In the genomic region with DNA sequence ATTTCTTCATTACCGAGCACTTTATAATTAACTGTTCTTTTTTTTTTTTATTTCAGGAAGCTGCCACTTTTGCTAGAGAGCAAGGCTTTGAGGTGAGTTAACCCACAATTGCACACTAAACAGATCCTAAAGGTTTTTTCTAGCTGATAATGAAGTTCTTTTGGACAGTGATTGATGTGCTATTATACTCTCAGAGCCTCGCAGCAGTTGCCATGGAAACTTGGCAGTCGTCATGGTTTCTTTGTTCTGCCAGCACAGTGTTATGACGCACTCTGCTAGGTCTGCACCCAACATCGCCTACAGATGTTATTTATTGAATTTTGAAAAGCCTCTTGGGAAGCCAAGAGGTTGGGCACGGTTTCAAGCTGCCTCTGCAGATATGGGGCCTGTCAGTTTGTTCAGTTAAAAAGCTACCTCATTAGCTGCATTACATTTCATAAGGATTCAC, we compare ENCODE assay signal across 1 cellular context.
TF ChIP-seq lines count a peak whose summit lies in the region.

No MANE protein-coding gene starts in this region.

TF ChIP-seq in HEK293, 187 proteins besides CTCF, POLR2A, EP300 and RAD21 (continued from another document):
- TF ChIP-seq ZNF501 (tag by site-specific recombination; IDR thresholded peaks at IDR 0.05) (0 out of 2 replicates have a peak, but pooled peaks have one; percentile 49), ZNF660 (tag by site-specific recombination; IDR thresholded peaks at IDR 0.05) (peak; percentile 75; the same call in 1 of the 2 replicates), ZNF394 (tag by site-specific recombination; IDR thresholded peaks at IDR 0.05; ENCODE audit: borderline replicate concordance) (peak; percentile 42; the same call in 1 of the 2 replicates), ZNF76 (tag by site-specific recombination; IDR thresholded peaks at IDR 0.05; ENCODE audit: borderline replicate concordance, low read depth) (peak; percentile 72; the same call in 1 of the 2 replicates), MEIS1 (CRISPR knock-in tag; IDR thresholded peaks at IDR 0.05; ENCODE audit: borderline replicate concordance) (0 out of 2 replicates have a peak, but pooled peaks have one; percentile 63), TRIM28 (IDR thresholded peaks at IDR 0.05; ENCODE audit: borderline replicate concordance, low read length) (peak; percentile 55; the same call in 1 of the 2 replicates), GLIS1 (tag by site-specific recombination; IDR thresholded peaks at IDR 0.05) (peak; percentile 49; the same call in 1 of the 2 replicates), ZNF324 (tag by site-specific recombination; IDR thresholded peaks at IDR 0.05) (0 out of 2 replicates have a peak, but pooled peaks have one; percentile 13), ZNF311 (tag by site-specific recombination; IDR thresholded peaks at IDR 0.05; ENCODE audit: borderline replicate concordance) (no peak), ZNF239 (tag by site-specific recombination; IDR thresholded peaks at IDR 0.05) (no peak), ZNF768 (tag by site-specific recombination; IDR thresholded peaks at IDR 0.05) (no peak), ZNF274 (IDR thresholded peaks at IDR 0.05; ENCODE audit: low read length) (no peak), ZNF274 (tag by site-specific recombination; IDR thresholded peaks at IDR 0.05; ENCODE audit: borderline replicate concordance) (no peak), WT1 (tag by site-specific recombination; IDR thresholded peaks at IDR 0.05) (peak; percentile 64), ZBTB7A (tag by site-specific recombination; IDR thresholded peaks at IDR 0.05; ENCODE audit: low read depth) (no peak), ZNF302 (tag by site-specific recombination; IDR thresholded peaks at IDR 0.05; ENCODE audit: low read depth) (no peak), ZNF654 (tag by site-specific recombination; IDR thresholded peaks at IDR 0.05; ENCODE audit: low read depth) (no peak), ZNF521 (tag by site-specific recombination; IDR thresholded peaks at IDR 0.05) (no peak), ZNF2 (tag by site-specific recombination; IDR thresholded peaks at IDR 0.05) (peak; percentile 65; the same call in 1 of the 2 replicates), ZBTB17 (tag by site-specific recombination; IDR thresholded peaks at IDR 0.05) (peak; percentile 75; the same call in 1 of the 2 replicates), ZNF776 (tag by site-specific recombination; IDR thresholded peaks at IDR 0.05; ENCODE audit: borderline replicate concordance) (no peak), ZIC2 (tag by site-specific recombination; IDR thresholded peaks at IDR 0.05) (0 out of 2 replicates have a peak, but pooled peaks have one; percentile 18), ZSCAN23 (tag by site-specific recombination; IDR thresholded peaks at IDR 0.05) (no peak), KLF8 (tag by site-specific recombination; IDR thresholded peaks at IDR 0.05) (0 out of 2 replicates have a peak, but pooled peaks have one; percentile 52), ZNF140 (tag by site-specific recombination; IDR thresholded peaks at IDR 0.05) (no peak)
- TF ChIP-seq, protein P1, sequence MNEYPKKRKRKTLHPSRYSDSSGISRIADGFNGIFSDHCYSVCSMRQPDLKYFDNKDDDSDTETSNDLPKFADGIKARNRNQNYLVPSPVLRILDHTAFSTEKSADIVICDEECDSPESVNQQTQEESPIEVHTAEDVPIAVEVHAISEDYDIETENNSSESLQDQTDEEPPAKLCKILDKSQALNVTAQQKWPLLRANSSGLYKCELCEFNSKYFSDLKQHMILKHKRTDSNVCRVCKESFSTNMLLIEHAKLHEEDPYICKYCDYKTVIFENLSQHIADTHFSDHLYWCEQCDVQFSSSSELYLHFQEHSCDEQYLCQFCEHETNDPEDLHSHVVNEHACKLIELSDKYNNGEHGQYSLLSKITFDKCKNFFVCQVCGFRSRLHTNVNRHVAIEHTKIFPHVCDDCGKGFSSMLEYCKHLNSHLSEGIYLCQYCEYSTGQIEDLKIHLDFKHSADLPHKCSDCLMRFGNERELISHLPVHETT (tag by site-specific recombination; IDR thresholded peaks at IDR 0.05): peak; percentile 75
- TF ChIP-seq, protein P2, sequence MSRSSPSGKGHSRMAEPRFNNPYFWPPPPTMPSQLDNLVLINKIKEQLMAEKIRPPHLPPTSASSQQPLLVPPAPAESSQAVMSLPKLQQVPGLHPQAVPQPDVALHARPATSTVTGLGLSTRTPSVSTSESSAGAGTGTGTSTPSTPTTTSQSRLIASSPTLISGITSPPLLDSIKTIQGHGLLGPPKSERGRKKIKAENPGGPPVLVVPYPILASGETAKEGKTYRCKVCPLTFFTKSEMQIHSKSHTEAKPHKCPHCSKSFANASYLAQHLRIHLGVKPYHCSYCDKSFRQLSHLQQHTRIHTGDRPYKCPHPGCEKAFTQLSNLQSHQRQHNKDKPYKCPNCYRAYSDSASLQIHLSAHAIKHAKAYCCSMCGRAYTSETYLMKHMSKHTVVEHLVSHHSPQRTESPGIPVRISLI (tag by site-specific recombination; IDR thresholded peaks at IDR 0.05): peak; percentile 86; the same call in 1 of the 2 replicates
- TF ChIP-seq, protein P3, sequence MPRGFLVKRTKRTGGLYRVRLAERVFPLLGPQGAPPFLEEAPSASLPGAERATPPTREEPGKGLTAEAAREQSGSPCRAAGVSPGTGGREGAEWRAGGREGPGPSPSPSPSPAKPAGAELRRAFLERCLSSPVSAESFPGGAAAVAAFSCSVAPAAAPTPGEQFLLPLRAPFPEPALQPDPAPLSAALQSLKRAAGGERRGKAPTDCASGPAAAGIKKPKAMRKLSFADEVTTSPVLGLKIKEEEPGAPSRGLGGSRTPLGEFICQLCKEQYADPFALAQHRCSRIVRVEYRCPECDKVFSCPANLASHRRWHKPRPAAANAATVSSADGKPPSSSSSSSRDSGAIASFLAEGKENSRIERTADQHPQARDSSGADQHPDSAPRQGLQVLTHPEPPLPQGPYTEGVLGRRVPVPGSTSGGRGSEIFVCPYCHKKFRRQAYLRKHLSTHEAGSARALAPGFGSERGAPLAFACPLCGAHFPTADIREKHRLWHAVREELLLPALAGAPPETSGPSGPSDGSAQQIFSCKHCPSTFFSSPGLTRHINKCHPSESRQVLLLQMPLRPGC (tag by site-specific recombination; IDR thresholded peaks at IDR 0.05): peak; percentile 88
- TF ChIP-seq, protein P4, sequence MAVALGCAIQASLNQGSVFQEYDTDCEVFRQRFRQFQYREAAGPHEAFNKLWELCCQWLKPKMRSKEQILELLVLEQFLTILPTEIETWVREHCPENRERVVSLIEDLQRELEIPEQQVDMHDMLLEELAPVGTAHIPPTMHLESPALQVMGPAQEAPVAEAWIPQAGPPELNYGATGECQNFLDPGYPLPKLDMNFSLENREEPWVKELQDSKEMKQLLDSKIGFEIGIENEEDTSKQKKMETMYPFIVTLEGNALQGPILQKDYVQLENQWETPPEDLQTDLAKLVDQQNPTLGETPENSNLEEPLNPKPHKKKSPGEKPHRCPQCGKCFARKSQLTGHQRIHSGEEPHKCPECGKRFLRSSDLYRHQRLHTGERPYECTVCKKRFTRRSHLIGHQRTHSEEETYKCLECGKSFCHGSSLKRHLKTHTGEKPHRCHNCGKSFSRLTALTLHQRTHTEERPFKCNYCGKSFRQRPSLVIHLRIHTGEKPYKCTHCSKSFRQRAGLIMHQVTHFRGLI (tag by site-specific recombination; IDR thresholded peaks at IDR 0.05): peak; percentile 95
- TF ChIP-seq, protein P5, sequence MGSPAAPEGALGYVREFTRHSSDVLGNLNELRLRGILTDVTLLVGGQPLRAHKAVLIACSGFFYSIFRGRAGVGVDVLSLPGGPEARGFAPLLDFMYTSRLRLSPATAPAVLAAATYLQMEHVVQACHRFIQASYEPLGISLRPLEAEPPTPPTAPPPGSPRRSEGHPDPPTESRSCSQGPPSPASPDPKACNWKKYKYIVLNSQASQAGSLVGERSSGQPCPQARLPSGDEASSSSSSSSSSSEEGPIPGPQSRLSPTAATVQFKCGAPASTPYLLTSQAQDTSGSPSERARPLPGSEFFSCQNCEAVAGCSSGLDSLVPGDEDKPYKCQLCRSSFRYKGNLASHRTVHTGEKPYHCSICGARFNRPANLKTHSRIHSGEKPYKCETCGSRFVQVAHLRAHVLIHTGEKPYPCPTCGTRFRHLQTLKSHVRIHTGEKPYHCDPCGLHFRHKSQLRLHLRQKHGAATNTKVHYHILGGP (tag by site-specific recombination; IDR thresholded peaks at IDR 0.05): peak; percentile 83
TF ChIP-seq in HEK293: peak in this region for 54.
